Comparison of ENCODE assay signal across 8 cellular contexts in the genomic region with DNA sequence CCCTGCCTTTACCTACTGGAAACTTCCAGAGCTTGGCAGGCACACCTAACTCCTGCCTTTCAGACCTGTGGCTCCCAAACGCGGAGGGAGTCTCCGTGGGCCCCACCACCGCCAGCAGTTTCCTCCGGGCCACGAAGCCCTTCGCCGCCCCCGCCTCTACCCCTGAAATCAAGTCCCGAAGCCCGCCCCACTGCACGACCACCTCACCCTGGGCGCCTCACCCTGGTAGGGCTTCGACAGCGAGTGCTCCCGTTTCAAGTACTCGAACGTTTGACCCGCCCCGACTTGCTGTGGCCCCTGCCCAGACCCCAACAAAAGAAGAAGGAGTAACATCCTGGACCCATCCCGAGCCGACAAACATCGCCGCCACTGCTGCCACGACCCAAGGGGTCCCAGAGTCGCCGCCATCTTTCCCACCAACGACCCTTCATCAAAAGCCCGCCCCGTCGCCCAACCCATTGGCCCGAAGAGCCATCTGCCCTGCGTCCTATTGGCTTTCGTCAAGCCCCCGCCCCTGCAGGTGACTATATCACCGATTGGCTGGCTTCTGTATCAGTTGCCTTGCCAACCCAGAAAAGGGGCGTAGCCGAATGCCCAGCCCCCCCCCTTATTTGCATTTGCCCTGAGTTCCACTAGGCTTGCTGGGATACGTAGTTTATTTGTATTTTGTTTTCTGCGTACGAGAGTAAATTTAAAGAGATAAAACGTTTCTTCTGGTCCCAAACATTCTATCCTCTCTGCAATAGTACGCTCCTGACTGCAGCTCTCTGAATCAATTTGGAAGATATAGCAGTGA. TPM values are rescaled to one million over a fixed set of nuclear protein-coding genes. Genes with fewer than 3 reads are reported as not detected.
DNase-seq lines count a peak whose midpoint lies in the region; ATAC-seq and TF ChIP-seq lines count a peak whose summit lies in the region.

A gene with protein sequence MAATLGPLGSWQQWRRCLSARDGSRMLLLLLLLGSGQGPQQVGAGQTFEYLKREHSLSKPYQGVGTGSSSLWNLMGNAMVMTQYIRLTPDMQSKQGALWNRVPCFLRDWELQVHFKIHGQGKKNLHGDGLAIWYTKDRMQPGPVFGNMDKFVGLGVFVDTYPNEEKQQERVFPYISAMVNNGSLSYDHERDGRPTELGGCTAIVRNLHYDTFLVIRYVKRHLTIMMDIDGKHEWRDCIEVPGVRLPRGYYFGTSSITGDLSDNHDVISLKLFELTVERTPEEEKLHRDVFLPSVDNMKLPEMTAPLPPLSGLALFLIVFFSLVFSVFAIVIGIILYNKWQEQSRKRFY (minus strand): TSS at position 432 of the 796 bp plus-strand sequence. CDS start 24 bp downstream, at position 408.

- H3K9me3 ChIP-seq in DND-41 (ENCODE audit: insufficient read depth, low read length, severe bottlenecking) (no peaks in the 10 kb centered on the region), GM23248 (ENCODE audit: low read depth) (no peaks in the 10 kb centered on the region)
- no peaks in the 10 kb centered on the region for H3K9me3 ChIP-seq in naive thymus-derived CD4-positive, alpha-beta T cell (ENCODE audit: control insufficient read depth in 2 of 3, low read length in 3 of 3)

- peaks cover 21% of the 10 kb centered on the region for H3K36me3 Mint-ChIP-seq in activated T-helper 17 cell treated with anti-CD3 and anti-CD28 coated beads, Interleukin-2, amount 50 U/mL, for 72 hours (ENCODE audit: low read depth)
- peaks cover 0 to 8% (median 2%) of the 10 kb centered on the region in 5 donors for H3K36me3 Mint-ChIP-seq in naive thymus-derived CD4-positive, alpha-beta T cell
- H3K36me3 Mint-ChIP-seq in stimulated activated naive B cell treated with anti-CD40 and anti-IgM and Interleukin-4, amounts not matched to agents 10 μg/mL and 1 μg/mL and 100 μg/mL, for 72 hours, result peaks cover 2 to 11% of the 10 kb centered on the region in 2 donors

- peaks cover 21% of the 10 kb centered on the region for H3K79me2 ChIP-seq in DND-41 (ENCODE audit: insufficient read depth, low read length)
- H3K79me2 ChIP-seq in GM23248 (ENCODE audit: insufficient read depth), result peaks cover 27% of the 10 kb centered on the region

- H3K4me2 ChIP-seq in DND-41 (ENCODE audit: insufficient read depth, low read length), result peak within 1 kb of the TSS; percentile 96
- H3K4me2 ChIP-seq in GM23248 (ENCODE audit: unreplicated experiment), result peak within 1 kb of the TSS; percentile 92

- intact Hi-C loops in naive thymus-derived CD4-positive, alpha-beta T cell (cut with micrococcal nuclease), result loop anchor here (1.0 to 5.0 kb wide), 12 partner anchors 20 to 922 kb away; a partner anchor contains a TSS

- DNase-seq in DND-41 (peak; percentile 98), GM23248 (peak; percentile 99), Kasumi-1 (lab: John Stamatoyannopoulos, UW) (peak; percentile 95 to 97), RPMI7951 (ENCODE audit: low read depth) (peak; percentile 98), fibroblast of gingiva (ENCODE audit: low read depth) (peak; percentile 97)
- DNase-seq in naive thymus-derived CD4-positive, alpha-beta T cell, result peak; percentile 78 to 99 (median 94)
- peak; percentile 93 for DNase-seq in stimulated activated naive B cell treated with anti-CD40 and anti-IgM and Interleukin-4, amounts not matched to agents 10 μg/mL and 1 μg/mL and 100 μg/mL, for 72 hours

- H3K36me3 ChIP-seq in DND-41 (ENCODE audit: insufficient read depth, low read length), result peaks cover 15% of the 10 kb centered on the region
- H3K36me3 ChIP-seq in GM23248 (ENCODE audit: low read depth), result peaks cover 12% of the 10 kb centered on the region; the same call in 1 of the 2 replicates
- peaks cover 0 to 9% (median 0%) of the 10 kb centered on the region in 3 experiments for H3K36me3 ChIP-seq in naive thymus-derived CD4-positive, alpha-beta T cell (ENCODE audit: control insufficient read depth in 2 of 3, insufficient read depth in 3 of 3, low read length in 3 of 3)

- no peaks in the 10 kb centered on the region for H3K9me3 Mint-ChIP-seq in activated T-helper 17 cell treated with anti-CD3 and anti-CD28 coated beads, Interleukin-2, amount 50 U/mL, for 72 hours
- no peaks in the 10 kb centered on the region for H3K9me3 Mint-ChIP-seq in naive thymus-derived CD4-positive, alpha-beta T cell
- no peaks in the 10 kb centered on the region for H3K9me3 Mint-ChIP-seq in stimulated activated naive B cell treated with anti-CD40 and anti-IgM and Interleukin-4, amounts not matched to agents 10 μg/mL and 1 μg/mL and 100 μg/mL, for 72 hours

- no peaks in the 10 kb centered on the region for H3F3A ChIP-seq in GM23248 (ENCODE audit: insufficient read depth)

- peak within 1 kb of the TSS; percentile 95 for H3K27ac Mint-ChIP-seq in activated T-helper 17 cell treated with anti-CD3 and anti-CD28 coated beads, Interleukin-2, amount 50 U/mL, for 72 hours
- H3K27ac Mint-ChIP-seq in naive thymus-derived CD4-positive, alpha-beta T cell, result peak within 1 kb of the TSS; percentile 83 to 96 (median 90)
- peak within 1 kb of the TSS; percentile 95 for H3K27ac Mint-ChIP-seq in stimulated activated naive B cell treated with anti-CD40 and anti-IgM and Interleukin-4, amounts not matched to agents 10 μg/mL and 1 μg/mL and 100 μg/mL, for 72 hours

- H3K27ac ChIP-seq in DND-41 (ENCODE audit: low read length) (peak within 1 kb of the TSS; percentile 76), GM23248 (peak within 1 kb of the TSS; percentile 52)
- peak within 1 kb of the TSS; percentile 75 for H3K27ac ChIP-seq in naive thymus-derived CD4-positive, alpha-beta T cell (ENCODE audit: low read depth, low read length)

- in situ Hi-C loops in GM23248 (cut with MboI), result no loop called here

- H3K4me3 ChIP-seq in DND-41 (ENCODE audit: low read depth in 1 of 2, low read length in 2 of 2) (peak within 1 kb of the TSS; percentile 89 to 97), GM23248 (peak within 1 kb of the TSS; percentile 86)
- peak within 1 kb of the TSS; percentile 70 for H3K4me3 ChIP-seq in naive thymus-derived CD4-positive, alpha-beta T cell (ENCODE audit: low read length)

- CTCF ChIA-PET in naive thymus-derived CD4-positive, alpha-beta T cell (lab: Charles Lee), result interaction anchor here (1.2 kb wide), 1 partner anchor 332 kb away, joined by 3 read pairs; no protein-coding TSS in a partner anchor

- WGBS in GM23248 (ENCODE audit: low coverage in 1 of 2, low lambda C conversion rate in 2 of 2, missing lambda C conversion rate in 2 of 2), 2 experiments, result 1% methylated on average over 25 to 43 of the region's 43 CpGs

- peaks cover 35% of the 10 kb centered on the region for H3K4me1 Mint-ChIP-seq in activated T-helper 17 cell treated with anti-CD3 and anti-CD28 coated beads, Interleukin-2, amount 50 U/mL, for 72 hours
- H3K4me1 Mint-ChIP-seq in naive thymus-derived CD4-positive, alpha-beta T cell, result peaks cover 20 to 48% (median 37%) of the 10 kb centered on the region in 7 donors
- peaks cover 23 to 33% of the 10 kb centered on the region in 2 donors for H3K4me1 Mint-ChIP-seq in stimulated activated naive B cell treated with anti-CD40 and anti-IgM and Interleukin-4, amounts not matched to agents 10 μg/mL and 1 μg/mL and 100 μg/mL, for 72 hours

- POLR2A ChIA-PET in naive thymus-derived CD4-positive, alpha-beta T cell (lab: Charles Lee), result interaction anchor here (0.6 to 1.5 kb wide), 5 partner anchors 20 to 923 kb away, joined by 3 to 8 read pairs (median 4); a partner anchor contains a TSS

- no peaks in the 10 kb centered on the region for H3K9me2 ChIP-seq in GM23248 (ENCODE audit: insufficient read depth)

- H2AFZ ChIP-seq in DND-41 (ENCODE audit: low read depth, low read length), result peak within 1 kb of the TSS; percentile 95
- H2AFZ ChIP-seq in GM23248, result peak within 1 kb of the TSS; percentile 94

- H3K27me3 ChIP-seq in DND-41 (ENCODE audit: insufficient read depth, low read length, poor library complexity) (no peaks in the 10 kb centered on the region), GM23248 (replicated peaks; ENCODE audit: insufficient read depth) (no peaks in the 10 kb centered on the region)
- H3K27me3 ChIP-seq in naive thymus-derived CD4-positive, alpha-beta T cell (ENCODE audit: control insufficient read depth in 2 of 2, insufficient read depth in 2 of 2, low read length in 2 of 2), result no peaks in the 10 kb centered on the region

- peak within 1 kb of the TSS; percentile 97 for H3K4me3 Mint-ChIP-seq in activated T-helper 17 cell treated with anti-CD3 and anti-CD28 coated beads, Interleukin-2, amount 50 U/mL, for 72 hours
- H3K4me3 Mint-ChIP-seq in naive thymus-derived CD4-positive, alpha-beta T cell, result peak within 1 kb of the TSS; percentile 92 to 100 (median 97)
- H3K4me3 Mint-ChIP-seq in stimulated activated naive B cell treated with anti-CD40 and anti-IgM and Interleukin-4, amounts not matched to agents 10 μg/mL and 1 μg/mL and 100 μg/mL, for 72 hours, result peak within 1 kb of the TSS; percentile 95 to 98

- ATAC-seq in DND-41 (ENCODE audit: insufficient read depth, low read depth), result peak; percentile 100
- ATAC-seq in activated T-helper 17 cell treated with anti-CD3 and anti-CD28 coated beads, Interleukin-2, amount 50 U/mL, for 72 hours (replicated peaks), result peak; percentile 100
- ATAC-seq in naive thymus-derived CD4-positive, alpha-beta T cell, result peak; percentile 100
- ATAC-seq in stimulated activated naive B cell treated with anti-CD40 and anti-IgM and Interleukin-4, amounts not matched to agents 10 μg/mL and 1 μg/mL and 100 μg/mL, for 72 hours (replicated peaks), result peak; percentile 100

- peaks cover 25% of the 10 kb centered on the region for H3K4me1 ChIP-seq in DND-41 (ENCODE audit: insufficient read depth, low read length)
- H3K4me1 ChIP-seq in GM23248 (ENCODE audit: insufficient read depth), result peaks cover 4% of the 10 kb centered on the region; the same call in 1 of the 2 replicates
- peaks cover 6% of the 10 kb centered on the region in 2 donors for H3K4me1 ChIP-seq in naive thymus-derived CD4-positive, alpha-beta T cell (ENCODE audit: control insufficient read depth in 2 of 2, insufficient read depth in 2 of 2, low read length in 2 of 2)

- peak; percentile 23 for TF ChIP-seq CTCF in DND-41 (IDR thresholded peaks at IDR 0.05; ENCODE audit: borderline replicate concordance, extremely low read depth, low read length, poor library complexity, severe bottlenecking)

- H4K20me1 ChIP-seq in DND-41 (ENCODE audit: insufficient read depth, low read length) (no peaks in the 10 kb centered on the region), GM23248 (ENCODE audit: insufficient read depth) (no peaks in the 10 kb centered on the region)

- no peaks in the 10 kb centered on the region for H3K27me3 Mint-ChIP-seq in activated T-helper 17 cell treated with anti-CD3 and anti-CD28 coated beads, Interleukin-2, amount 50 U/mL, for 72 hours
- H3K27me3 Mint-ChIP-seq in naive thymus-derived CD4-positive, alpha-beta T cell, result no peaks in the 10 kb centered on the region
- no peaks in the 10 kb centered on the region for H3K27me3 Mint-ChIP-seq in stimulated activated naive B cell treated with anti-CD40 and anti-IgM and Interleukin-4, amounts not matched to agents 10 μg/mL and 1 μg/mL and 100 μg/mL, for 72 hours

- H3K9ac ChIP-seq in DND-41 (ENCODE audit: low read depth, low read length) (peak within 1 kb of the TSS; percentile 72), GM23248 (peak within 1 kb of the TSS; percentile 90)

RNA-seq across cellular contexts. Expression of the gene that starts here (rescaled TPM):
- total RNA-seq in GM23248 (2014; rRNA removed; shearing (Covaris generic)), result 24.6 and 29.5 TPM in 2 replicates
- 22.3 and 25.5 TPM in 2 replicates for polyA plus RNA-seq in GM23248 (2016; fragmentation: Nextera tagmentation; extraction: Ambion mirVana)
- total RNA-seq in RPMI7951 (2014; rRNA removed; shearing (Covaris generic)), result 36.8 and 37.8 TPM in 2 replicates
- 1 to 10 TPM; 8.2 to 8.5 TPM for total RNA-seq in activated T-helper 17 cell treated with anti-CD3 and anti-CD28 coated beads, Interleukin-2, amount 50 U/mL, for 72 hours
- 10 to 100 TPM in 2 of 5 experiments, 1 to 10 TPM in 3; 5.0 to 10.9 (median 9.2) TPM for total RNA-seq in naive thymus-derived CD4-positive, alpha-beta T cell
- 10 to 100 TPM; 16.8 to 28.4 TPM for polyA plus RNA-seq in naive thymus-derived CD4-positive, alpha-beta T cell

Comparison
In these comparisons a context has a peak if more than half of its experiments do, and no peak if none do; other contexts are left out.
1. Peak in every context shown above with its lines: DNase-seq, ATAC-seq, H3K4me3 ChIP-seq and H3K27ac ChIP-seq.